In the genomic region with DNA sequence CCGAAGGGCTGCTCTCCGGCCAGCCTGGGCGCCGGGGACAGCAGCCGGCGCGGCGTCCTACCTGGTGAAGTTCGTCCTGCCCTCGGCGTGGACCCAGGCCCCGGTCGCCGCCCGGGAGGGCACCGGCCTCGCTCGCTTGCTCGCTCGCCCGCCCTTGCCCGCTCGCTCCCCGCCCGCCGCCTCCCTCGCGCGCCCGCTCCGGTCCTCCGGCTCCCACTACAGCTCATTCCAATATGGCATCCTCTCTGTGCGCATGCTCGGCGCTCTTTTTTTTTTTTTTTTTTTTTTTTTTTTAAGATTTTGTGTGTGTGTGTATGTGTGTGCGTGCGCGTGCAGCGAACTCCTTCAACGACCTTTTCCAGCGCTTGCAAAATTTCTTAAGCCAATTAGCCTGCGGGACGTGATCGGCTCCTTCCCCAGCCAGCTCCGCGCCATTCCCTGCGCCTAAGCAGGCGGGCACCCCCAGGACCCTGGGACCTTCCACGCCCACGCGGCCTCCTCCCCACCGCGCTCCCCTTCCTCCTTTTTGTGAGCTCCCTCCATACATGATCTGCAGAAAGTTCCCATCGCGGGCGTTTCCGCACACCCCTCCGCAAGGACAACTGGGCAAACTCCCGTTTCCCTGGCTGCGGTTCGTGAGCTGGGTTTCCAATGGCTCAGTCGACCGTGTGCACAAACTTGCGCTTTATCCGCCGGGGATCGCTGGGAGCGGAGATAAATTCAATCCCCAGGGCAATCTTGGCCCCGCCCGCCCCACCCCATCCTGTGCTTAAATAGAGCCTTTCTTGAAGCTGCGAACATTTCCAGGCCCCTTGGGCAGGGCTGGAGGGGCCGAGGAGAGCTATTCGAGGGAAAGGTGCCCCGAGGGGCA, we compare ENCODE assay signal across 8 cellular contexts.
A peak's percentile ranks its signal among the peaks of the same experiment; 100 is the strongest.
DNase-seq lines count a peak whose midpoint lies in the region; ATAC-seq and TF ChIP-seq lines count a peak whose summit lies in the region.

A gene (minus strand): TSS at position 235 of the 871 bp plus-strand sequence. CDS start 29,136 bp downstream, outside the sequence.

- H3K4me1 ChIP-seq in ES-I3 (ENCODE audit: insufficient read depth, low read length), result no peaks in the 10 kb centered on the region; the same call in 1 of the 2 replicates

- H3K27ac ChIP-seq in coronary artery (peak within 1 kb of the TSS; percentile 31 to 66), layer of hippocampus (ENCODE audit: low read depth, low read length) (peak within 1 kb of the TSS; percentile 85)

- no peaks in the 10 kb centered on the region for H3K27me3 ChIP-seq in layer of hippocampus (ENCODE audit: control insufficient read depth, insufficient read depth, low read length)

- TF ChIP-seq CTCF in coronary artery (IDR thresholded peaks at IDR 0.05), result no peak

- no peaks in the 10 kb centered on the region for H3K9me3 ChIP-seq in ES-I3 (ENCODE audit: control insufficient read depth, insufficient read depth, low read length)

- peak; percentile 75 for DNase-seq in MV-4-11 (lab: John Stamatoyannopoulos, UW)
- DNase-seq in activated CD4-positive, alpha-beta T cell treated with anti-CD3 and anti-CD28 coated beads for 4 hours, result peak; percentile 58 to 66
- no peak for DNase-seq in coronary artery (ENCODE audit: low spot score)
- DNase-seq in stimulated activated CD4-positive, alpha-beta T cell treated with anti-CD3 and anti-CD28 coated beads, Interleukin-1b, Interleukin-23, amount 100 ng/mL, for 48 hours, result peak; percentile 67
- no peak for DNase-seq in NCI-H1436 treated with DMSO at 0.1 percent for 48 hours (lab: John Stamatoyannopoulos, UW)

- H3K4me3 ChIP-seq in coronary artery, result peak within 1 kb of the TSS; percentile 78

- peak; percentile 28 for ATAC-seq in GM21825 (IDR thresholded peaks at IDR 0.05; ENCODE audit: unreplicated experiment)

- no peaks in the 10 kb centered on the region for H3K36me3 ChIP-seq in ES-I3 (ENCODE audit: insufficient read depth, low read length)

- peak within 1 kb of the TSS; percentile 86 for H3K9ac ChIP-seq in ES-I3 (ENCODE audit: low read depth, low read length)

Comparison
In these comparisons a context has a peak if more than half of its experiments do, and no peak if none do; other contexts are left out.
1. DNase-seq: peak in MV-4-11 (single experiment), activated CD4-positive, alpha-beta T cell treated with anti-CD3 and anti-CD28 coated beads for 4 hours (2 of 2) and stimulated activated CD4-positive, alpha-beta T cell treated with anti-CD3 and anti-CD28 coated beads, Interleukin-1b, Interleukin-23, amount 100 ng/mL, for 48 hours (single experiment); none in coronary artery (single experiment) and NCI-H1436 treated with DMSO at 0.1 percent for 48 hours (single experiment).